ENCODE assay signal across 1 cellular context in the genomic region with DNA sequence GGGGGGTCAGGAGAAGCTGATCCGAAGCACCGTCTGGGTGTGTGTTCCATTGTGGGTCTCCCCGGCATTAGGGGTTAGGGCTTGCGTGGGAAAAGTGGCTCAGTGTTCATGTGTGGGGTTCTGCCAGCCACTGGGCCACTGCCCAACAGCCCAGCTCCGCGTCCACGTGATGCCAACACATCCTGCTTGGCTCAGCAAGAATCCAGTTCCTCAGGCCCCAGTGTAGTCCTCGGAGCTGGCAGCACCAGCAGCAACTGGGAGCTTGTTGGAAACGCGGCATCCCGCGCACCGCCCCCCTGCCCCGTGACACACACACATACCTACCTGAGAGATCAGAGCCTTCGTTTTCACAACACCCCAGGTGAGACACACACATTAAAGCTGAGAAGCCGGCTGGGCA.
TF ChIP-seq lines count a peak whose summit lies in the region.

No MANE protein-coding gene starts in this region.

TF ChIP-seq in IMR-90, 13 proteins besides CTCF, POLR2A, EP300 and RAD21 (continued from another document):
- TF ChIP-seq NFE2L2 (IDR thresholded peaks at IDR 0.05; ENCODE audit: low read depth, low read length), result no peak
- TF ChIP-seq MAFK (IDR thresholded peaks at IDR 0.05; ENCODE audit: low read depth, low read length), result no peak
